In genomic region chr1:147241955-147242448, GRCh38 we compare ENCODE assay signal across 8 cellular contexts. TPM values are rescaled to one million over a fixed set of nuclear protein-coding genes. Genes with fewer than 3 reads are reported as not detected.
DNase-seq lines count a peak whose midpoint lies in the region; ATAC-seq, FAIRE-seq and TF ChIP-seq lines count a peak whose summit lies in the region.

No MANE protein-coding gene starts in this region.

- H3K4me1 Mint-ChIP-seq in activated CD4-positive, alpha-beta T cell treated with anti-CD3 and anti-CD28 coated beads for 36 hours: peaks cover 29% of the 10 kb centered on the region
- peaks cover 33% of the 10 kb centered on the region for H3K4me1 Mint-ChIP-seq in activated naive CD8-positive, alpha-beta T cell treated with anti-CD3 and anti-CD28 coated beads, Interleukin-2, amount 10 ng/mL, durations not matched to agents 7 days and 5 days

- no peaks in the 10 kb centered on the region for H3K9me3 ChIP-seq in subcutaneous abdominal adipose tissue (ENCODE audit: control insufficient read depth in 5 of 5, low read length in 5 of 5)

- DNase-seq in activated CD4-positive, alpha-beta T cell treated with anti-CD3 and anti-CD28 coated beads for 36 hours: no peak
- DNase-seq in activated CD4-positive, alpha-beta T cell treated with anti-CD3 and anti-CD28 coated beads for 4 hours: no peak
- no peak for DNase-seq in activated naive CD8-positive, alpha-beta T cell treated with anti-CD3 and anti-CD28 coated beads, Interleukin-2, amount 10 ng/mL, durations not matched to agents 7 days and 5 days
- DNase-seq in iris pigment epithelial cell (ENCODE audit: low read depth) (peak; percentile 11), GM12891 (ENCODE audit: insufficient read length, low spot score) (no peak)

- H3K27me3 Mint-ChIP-seq in activated CD4-positive, alpha-beta T cell treated with anti-CD3 and anti-CD28 coated beads for 36 hours: no peaks in the 10 kb centered on the region
- no peaks in the 10 kb centered on the region for H3K27me3 Mint-ChIP-seq in activated naive CD8-positive, alpha-beta T cell treated with anti-CD3 and anti-CD28 coated beads, Interleukin-2, amount 10 ng/mL, durations not matched to agents 7 days and 5 days

- H3K4me1 ChIP-seq in subcutaneous abdominal adipose tissue (ENCODE audit: control insufficient read depth in 5 of 5, insufficient read depth in 5 of 5, low read length in 5 of 5): peaks cover 2 to 22% (median 16%) of the 10 kb centered on the region in 5 donors

- H3K27ac Mint-ChIP-seq in activated CD4-positive, alpha-beta T cell treated with anti-CD3 and anti-CD28 coated beads for 36 hours: peak overlapping the region; percentile 73
- peak overlapping the region; percentile 72 for H3K27ac Mint-ChIP-seq in activated naive CD8-positive, alpha-beta T cell treated with anti-CD3 and anti-CD28 coated beads, Interleukin-2, amount 10 ng/mL, durations not matched to agents 7 days and 5 days

- ATAC-seq in activated CD4-positive, alpha-beta T cell treated with anti-CD3 and anti-CD28 coated beads for 36 hours: no peak
- no peak for ATAC-seq in activated naive CD8-positive, alpha-beta T cell treated with anti-CD3 and anti-CD28 coated beads, Interleukin-2, amount 10 ng/mL, durations not matched to agents 7 days and 5 days (ENCODE audit: low read depth)
- ATAC-seq in GM18502 (IDR thresholded peaks at IDR 0.05; ENCODE audit: poor library complexity, unreplicated experiment): no peak
- no peak for ATAC-seq in HG02642 (IDR thresholded peaks at IDR 0.05; ENCODE audit: poor library complexity, unreplicated experiment)

- FAIRE-seq in GM12891 (lab: Jason Lieb, UNC): no peak

- H3K4me3 Mint-ChIP-seq in activated CD4-positive, alpha-beta T cell treated with anti-CD3 and anti-CD28 coated beads for 36 hours: peak overlapping the region; percentile 94
- H3K4me3 Mint-ChIP-seq in activated naive CD8-positive, alpha-beta T cell treated with anti-CD3 and anti-CD28 coated beads, Interleukin-2, amount 10 ng/mL, durations not matched to agents 7 days and 5 days: peak overlapping the region; percentile 94

- CTCF ChIA-PET in activated CD4-positive, alpha-beta T cell treated with anti-CD3 and anti-CD28 coated beads for 36 hours (lab: Charles Lee): interaction anchor here (0.6 to 3.9 kb wide), 14 partner anchors 11 to 162 kb away, joined by 3 to 25 read pairs (median 4); partner anchors contain the start of genes FMO5 and PRKAB2

- no peak for TF ChIP-seq POLR2A in GM12891 (IDR thresholded peaks at IDR 0.05; ENCODE audit: low read depth, low read length)

- H3K27me3 ChIP-seq in subcutaneous abdominal adipose tissue (ENCODE audit: control insufficient read depth in 5 of 5, insufficient read depth in 4 of 5, low read length in 5 of 5): no peaks in the 10 kb centered on the region

- H3K27ac ChIP-seq in subcutaneous abdominal adipose tissue (ENCODE audit: low read depth, low read length): peak overlapping the region; percentile 91

- H3K36me3 Mint-ChIP-seq in activated CD4-positive, alpha-beta T cell treated with anti-CD3 and anti-CD28 coated beads for 36 hours (ENCODE audit: low read depth): peaks cover 14% of the 10 kb centered on the region
- H3K36me3 Mint-ChIP-seq in activated naive CD8-positive, alpha-beta T cell treated with anti-CD3 and anti-CD28 coated beads, Interleukin-2, amount 10 ng/mL, durations not matched to agents 7 days and 5 days: peaks cover 9% of the 10 kb centered on the region

- POLR2A ChIA-PET in activated CD4-positive, alpha-beta T cell treated with anti-CD3 and anti-CD28 coated beads for 36 hours (lab: Charles Lee): interaction anchor here (0.6 to 3.1 kb wide), 5 partner anchors 63 to 162 kb away, joined by 3 to 31 read pairs (median 3); no protein-coding TSS in a partner anchor
- POLR2A ChIA-PET in activated naive CD8-positive, alpha-beta T cell treated with anti-CD3 and anti-CD28 coated beads, Interleukin-2, amount 10 ng/mL, durations not matched to agents 7 days and 5 days (lab: Charles Lee): interaction anchor here (0.6 to 2.6 kb wide), 4 partner anchors 69 to 854 kb away, joined by 3 to 19 read pairs (median 9); partner anchors contain the start of gene PRKAB2

- H3K4me3 ChIP-seq in subcutaneous abdominal adipose tissue (ENCODE audit: low read depth in 1 of 5, low read length in 5 of 5): peak overlapping the region; percentile 73 to 91 (median 83)

- intact Hi-C loops in activated CD4-positive, alpha-beta T cell treated with anti-CD3 and anti-CD28 coated beads for 36 hours (cut with DNase I, micrococcal nuclease): loop anchor here (1.0 to 2.0 kb wide), 4 partner anchors 17 to 158 kb away; partner anchors contain the start of genes PRKAB2 (in 2 of the 2) and FMO5 (in 1 of the 2)

- no peaks in the 10 kb centered on the region for H3K36me3 ChIP-seq in subcutaneous abdominal adipose tissue (ENCODE audit: control insufficient read depth in 5 of 5, insufficient read depth in 5 of 5, low read length in 5 of 5)

- no peaks in the 10 kb centered on the region for H3K9me3 Mint-ChIP-seq in activated CD4-positive, alpha-beta T cell treated with anti-CD3 and anti-CD28 coated beads for 36 hours (ENCODE audit: low read depth)
- no peaks in the 10 kb centered on the region for H3K9me3 Mint-ChIP-seq in activated naive CD8-positive, alpha-beta T cell treated with anti-CD3 and anti-CD28 coated beads, Interleukin-2, amount 10 ng/mL, durations not matched to agents 7 days and 5 days

- H3K9ac ChIP-seq in subcutaneous abdominal adipose tissue (ENCODE audit: low read length in 5 of 5): peak overlapping the region in 4 of 5 donors; percentile 60 to 87 (median 80)

TF ChIP-seq in GM12891, 5 proteins besides CTCF, POLR2A, EP300 and RAD21:
- TF ChIP-seq PAX5 (IDR thresholded peaks at IDR 0.05; ENCODE audit: insufficient read depth, low read length, severe bottlenecking): no peak
- TF ChIP-seq POLR2AphosphoS5 (IDR thresholded peaks at IDR 0.05; ENCODE audit: low read depth, low read length): no peak
- no peak for TF ChIP-seq TAF1 (IDR thresholded peaks at IDR 0.05; ENCODE audit: low read depth, low read length)
- no peak for TF ChIP-seq POU2F2 (IDR thresholded peaks at IDR 0.05; ENCODE audit: low read depth, low read length)
- TF ChIP-seq SPI1 (IDR thresholded peaks at IDR 0.05; ENCODE audit: low read depth, low read length): no peak
TF ChIP-seq in GM12891: peak in this region for 0.

RNA-seq across cellular contexts. Expression of gene CHD1L, which starts 0.5 kb away (rescaled TPM):
- total RNA-seq in activated CD4-positive, alpha-beta T cell treated with anti-CD3 and anti-CD28 coated beads for 36 hours: 10 to 100 TPM; 56.1 to 69.2 TPM
- total RNA-seq in activated naive CD8-positive, alpha-beta T cell treated with anti-CD3 and anti-CD28 coated beads, Interleukin-2, amount 10 ng/mL, durations not matched to agents 7 days and 5 days: 10 to 100 TPM; 49.6 to 58.3 TPM
- polyA plus RNA-seq in GM12891 (2012; ENCODE audit: low read depth, missing spikeins): 31.6 TPM

RNA-seq across cellular contexts. Expression of gene FMO5, which starts 16.9 kb away (rescaled TPM):
- total RNA-seq in activated CD4-positive, alpha-beta T cell treated with anti-CD3 and anti-CD28 coated beads for 36 hours: under 1 TPM; 0.37 to 0.53 TPM
- under 1 TPM; 0.60 to 0.86 TPM for total RNA-seq in activated naive CD8-positive, alpha-beta T cell treated with anti-CD3 and anti-CD28 coated beads, Interleukin-2, amount 10 ng/mL, durations not matched to agents 7 days and 5 days
- polyA plus RNA-seq in GM12891 (2012; ENCODE audit: low read depth, missing spikeins): 0.35 TPM
